Comparison of ENCODE assay signal across 36 cellular contexts in the genomic region with DNA sequence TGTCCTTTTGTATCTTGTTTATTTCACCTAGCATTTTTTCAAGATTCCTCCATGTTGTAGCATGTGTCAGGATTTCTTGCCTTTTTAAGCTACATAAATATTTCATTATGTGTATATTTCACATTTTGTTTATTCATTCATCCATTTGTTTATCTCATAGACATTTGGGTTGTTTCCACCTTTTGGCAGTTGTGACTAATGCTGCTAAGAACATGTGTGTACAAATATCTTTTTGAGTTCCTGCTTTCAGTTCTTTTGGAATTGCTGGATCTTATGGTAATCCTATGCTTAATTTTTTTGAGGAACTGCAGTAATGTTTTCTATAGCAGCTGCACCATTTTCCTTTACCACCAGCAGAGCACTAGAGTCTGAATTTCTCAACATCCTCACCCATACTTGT.
"Had no signal": no experiment of that assay in that cellular context is flagged by ENCODE, and none has a peak within 500 bp of the region (broad histone marks: within the 10 kb centered on the region; RNA-seq: fewer than 3 reads in every experiment).

No MANE protein-coding gene starts in this region.

- H3K4me1 ChIP-seq: adrenal gland, body of pancreas, esophagus muscularis mucosa, foreskin keratinocyte, gastrocnemius medialis, heart right ventricle had no signal

- H3K9me3 ChIP-seq: adrenal gland, body of pancreas, gastrocnemius medialis had no signal

- H3K4me3 ChIP-seq: adrenal gland, body of pancreas, esophagus muscularis mucosa, gastrocnemius medialis, heart right ventricle had no signal

- H3K9me3 Mint-ChIP-seq: activated naive CD4-positive, alpha-beta T cell treated with anti-CD3 and anti-CD28 coated beads for 36 hours; activated naive CD4-positive, alpha-beta T cell treated with anti-CD3 and anti-CD28 coated beads, Interleukin-2, amount 50 U/mL, for 24 hours; activated T-helper 1 cell treated with anti-CD3 and anti-CD28 coated beads, Interleukin-12 subunit alpha, Interleukin-12 subunit beta, Interleukin-2, Interleukin-4 antibody, amounts not matched to agents 30 ng/mL and 10 ng/mL and 1 ng/mL, durations not matched to agents 14 hours and 24 hours and 36 hours; activated T-helper 2 cell treated with anti-CD3 and anti-CD28 coated beads, Interferon-gamma antibody, Interleukin-2, Interleukin-4, amounts not matched to agents 10 μg/mL and 5 μg/mL and 100 μg/mL, durations not matched to agents 14 hours and 24 hours and 36 hours; T-helper 2 cell treated with Interferon-gamma antibody and Interleukin-4, amounts not matched to agents 5 μg/mL and 100 μg/mL, for 36 hours had no signal

- H3K4me3 Mint-ChIP-seq: activated B cell treated with CpG ODN at 0.5 μM for 24 hours; activated CD8-positive, alpha-beta memory T cell treated with anti-CD3 and anti-CD28 coated beads, Interleukin-2, amount 10 ng/mL, durations not matched to agents 7 days and 5 days; activated CD8-positive, alpha-beta T cell treated with anti-CD3 and anti-CD28 coated beads, Interleukin-2, amount 10 ng/mL, durations not matched to agents 7 days and 5 days; activated naive CD4-positive, alpha-beta T cell treated with anti-CD3 and anti-CD28 coated beads for 36 hours; activated naive CD4-positive, alpha-beta T cell treated with anti-CD3 and anti-CD28 coated beads, Interleukin-2, amount 50 U/mL, for 24 hours; activated naive CD8-positive, alpha-beta T cell treated with anti-CD3 and anti-CD28 coated beads for 36 hours; activated naive CD8-positive, alpha-beta T cell treated with anti-CD3 and anti-CD28 coated beads, Interleukin-2, amount 50 U/mL, for 24 hours; activated T-helper 1 cell treated with anti-CD3 and anti-CD28 coated beads, Interleukin-12 subunit alpha, Interleukin-12 subunit beta, Interleukin-2, Interleukin-4 antibody, amounts not matched to agents 30 ng/mL and 10 ng/mL and 1 ng/mL, durations not matched to agents 14 hours and 24 hours and 36 hours; effector memory CD8-positive, alpha-beta T cell; T-helper 17 cell; T-helper 2 cell treated with Interferon-gamma antibody and Interleukin-4, amounts not matched to agents 5 μg/mL and 100 μg/mL, for 36 hours had no signal

- H3K27me3 ChIP-seq: adrenal gland, body of pancreas, gastrocnemius medialis, heart right ventricle had no signal

- H3K27ac Mint-ChIP-seq: activated B cell treated with CpG ODN at 0.5 μM for 24 hours; activated CD8-positive, alpha-beta memory T cell treated with anti-CD3 and anti-CD28 coated beads, Interleukin-2, amount 10 ng/mL, durations not matched to agents 7 days and 5 days; activated CD8-positive, alpha-beta T cell treated with anti-CD3 and anti-CD28 coated beads, Interleukin-2, amount 10 ng/mL, durations not matched to agents 7 days and 5 days; activated naive CD4-positive, alpha-beta T cell treated with anti-CD3 and anti-CD28 coated beads for 36 hours; activated naive CD4-positive, alpha-beta T cell treated with anti-CD3 and anti-CD28 coated beads, Interleukin-2, amount 50 U/mL, for 24 hours; activated naive CD8-positive, alpha-beta T cell treated with anti-CD3 and anti-CD28 coated beads for 36 hours; activated naive CD8-positive, alpha-beta T cell treated with anti-CD3 and anti-CD28 coated beads, Interleukin-2, amount 50 U/mL, for 24 hours; activated T-helper 1 cell treated with anti-CD3 and anti-CD28 coated beads, Interleukin-12 subunit alpha, Interleukin-12 subunit beta, Interleukin-2, Interleukin-4 antibody, amounts not matched to agents 30 ng/mL and 10 ng/mL and 1 ng/mL, durations not matched to agents 14 hours and 24 hours and 36 hours; activated T-helper 2 cell treated with anti-CD3 and anti-CD28 coated beads, Interferon-gamma antibody, Interleukin-2, Interleukin-4, amounts not matched to agents 10 μg/mL and 5 μg/mL and 100 μg/mL, durations not matched to agents 14 hours and 24 hours and 36 hours; effector memory CD8-positive, alpha-beta T cell; T-helper 17 cell; T-helper 2 cell treated with Interferon-gamma antibody and Interleukin-4, amounts not matched to agents 5 μg/mL and 100 μg/mL, for 36 hours had no signal

- H3K27ac ChIP-seq: adrenal gland, body of pancreas, esophagus muscularis mucosa, foreskin keratinocyte, gastrocnemius medialis, heart right ventricle, WERI-Rb-1 had no signal

- DNase-seq: activated B cell treated with CpG ODN at 0.5 μM for 24 hours; activated CD4-positive, alpha-beta T cell treated with anti-CD3 and anti-CD28 coated beads for 48 hours; activated CD4-positive, alpha-beta T cell treated with anti-CD3 and anti-CD28 coated beads, Interleukin-2, amount 50 U/mL, for 1 hour; activated CD4-positive, alpha-beta T cell treated with anti-CD3 and anti-CD28 coated beads, Interleukin-2, amount 50 U/mL, for 48 hours; activated CD8-positive, alpha-beta memory T cell treated with anti-CD3 and anti-CD28 coated beads, Interleukin-2, amount 10 ng/mL, durations not matched to agents 7 days and 5 days; activated CD8-positive, alpha-beta memory T cell treated with anti-CD3 and anti-CD28 coated beads, Interleukin-2, amount 50 U/mL, for 4 hours; activated CD8-positive, alpha-beta T cell treated with anti-CD3 and anti-CD28 coated beads, Interleukin-2, amount 10 ng/mL, durations not matched to agents 7 days and 5 days; activated effector memory CD4-positive, alpha-beta T cell treated with anti-CD3 and anti-CD28 coated beads, Interleukin-2, amount 50 U/mL, for 16 hours; activated naive CD4-positive, alpha-beta T cell treated with anti-CD3 and anti-CD28 coated beads for 36 hours; activated naive CD8-positive, alpha-beta T cell treated with anti-CD3 and anti-CD28 coated beads for 36 hours; activated naive CD8-positive, alpha-beta T cell treated with anti-CD3 and anti-CD28 coated beads, Interleukin-2, amount 50 U/mL, for 24 hours; activated T-cell treated with anti-CD3 and anti-CD28 coated beads, Interleukin-2, amount 50 U/mL, for 1 hour; activated T-cell treated with anti-CD3 and anti-CD28 coated beads, Interleukin-2, amount 50 U/mL, for 48 hours; adrenal gland; amygdala; aorta; body of pancreas; caudate nucleus; cortex of kidney; dermis blood vessel endothelial cell; effector CD4-positive, alpha-beta T cell; effector memory CD8-positive, alpha-beta T cell; erythroblast; foreskin keratinocyte; gastrocnemius medialis; heart right ventricle; T-helper 1 cell; T-helper 17 cell; T1000; WERI-Rb-1 had no signal

- H3K4me1 Mint-ChIP-seq: activated B cell treated with CpG ODN at 0.5 μM for 24 hours; activated CD8-positive, alpha-beta memory T cell treated with anti-CD3 and anti-CD28 coated beads, Interleukin-2, amount 10 ng/mL, durations not matched to agents 7 days and 5 days; activated naive CD4-positive, alpha-beta T cell treated with anti-CD3 and anti-CD28 coated beads, Interleukin-2, amount 50 U/mL, for 24 hours; activated naive CD8-positive, alpha-beta T cell treated with anti-CD3 and anti-CD28 coated beads for 36 hours; activated naive CD8-positive, alpha-beta T cell treated with anti-CD3 and anti-CD28 coated beads, Interleukin-2, amount 50 U/mL, for 24 hours; T-helper 17 cell had no signal

- H3K36me3 ChIP-seq: adrenal gland, esophagus muscularis mucosa, gastrocnemius medialis, heart right ventricle, WERI-Rb-1 had no signal

- ATAC-seq: activated CD4-positive, CD25-positive, alpha-beta regulatory T cell treated with anti-CD3 and anti-CD28 coated beads, Interleukin-2, amount 50 U/mL, for 24 hours; activated CD8-positive, alpha-beta memory T cell treated with anti-CD3 and anti-CD28 coated beads, Interleukin-2, amount 10 ng/mL, durations not matched to agents 7 days and 5 days; activated CD8-positive, alpha-beta T cell treated with anti-CD3 and anti-CD28 coated beads, Interleukin-2, amount 10 ng/mL, durations not matched to agents 7 days and 5 days; activated naive CD8-positive, alpha-beta T cell treated with anti-CD3 and anti-CD28 coated beads, Interleukin-2, amount 50 U/mL, for 24 hours; body of pancreas; effector memory CD8-positive, alpha-beta T cell; foreskin keratinocyte; gastrocnemius medialis; heart right ventricle; T-helper 17 cell had no signal

- H3K27me3 Mint-ChIP-seq: activated naive CD8-positive, alpha-beta T cell treated with anti-CD3 and anti-CD28 coated beads for 36 hours had no signal

- H3K36me3 Mint-ChIP-seq: activated CD8-positive, alpha-beta memory T cell treated with anti-CD3 and anti-CD28 coated beads, Interleukin-2, amount 10 ng/mL, durations not matched to agents 7 days and 5 days had no signal
